In genomic region chr18:76977108-76977621, GRCh38 we compare ENCODE assay signal across 10 cellular contexts.
A peak's percentile ranks its signal among the peaks of the same experiment; 100 is the strongest.
DNase-seq lines count a peak whose midpoint lies in the region; ATAC-seq and TF ChIP-seq lines count a peak whose summit lies in the region.
"Had no signal": no experiment of that assay in that cellular context is flagged by ENCODE, and none has a peak within 500 bp of the region (broad histone marks: within the 10 kb centered on the region; RNA-seq: fewer than 3 reads in every experiment).

No MANE protein-coding gene starts in this region.

- TF ChIP-seq CTCF in VCaP (conservative IDR thresholded peaks at IDR 0.05) (no peak), thyroid gland (IDR thresholded peaks at IDR 0.05) (no peak)

- ATAC-seq in HG03108 (IDR thresholded peaks at IDR 0.05; ENCODE audit: unreplicated experiment): no peak
- no peak for ATAC-seq in HG02981 (IDR thresholded peaks at IDR 0.05; ENCODE audit: unreplicated experiment)
- no peak for ATAC-seq in GM21360 (IDR thresholded peaks at IDR 0.05; ENCODE audit: unreplicated experiment)

- H3K9me3 ChIP-seq in thyroid gland: no peaks in the 10 kb centered on the region
- H3K9me3 ChIP-seq: neutrophil had no signal

- no peaks in the 10 kb centered on the region for H3K36me3 ChIP-seq in thyroid gland

- H3K27ac ChIP-seq in VCaP (peak overlapping the region; percentile 83), layer of hippocampus (ENCODE audit: low read depth, low read length) (peak overlapping the region; percentile 8), thyroid gland (peak overlapping the region in 1 of 3 donors; percentile 47)
- H3K27ac ChIP-seq: neutrophil had no signal

- TF ChIP-seq POLR2A in thyroid gland (IDR thresholded peaks at IDR 0.05): no peak

- DNase-seq in NCI-H2107 (lab: John Stamatoyannopoulos, UW) (peak; percentile 64), thyroid gland (peak; percentile 55 to 63)
- DNase-seq: anterior cingulate cortex; stimulated activated CD4-positive, alpha-beta T cell treated with anti-CD3 and anti-CD28 coated beads, Interleukin-2, amount 100 ng/mL, for 24 hours had no signal

- H3K4me1 ChIP-seq in thyroid gland: peaks cover 37 to 38% of the 10 kb centered on the region in 2 donors

- intact Hi-C loops in thyroid gland (cut with DNase I): no loop called here

- H3K27me3 ChIP-seq in layer of hippocampus (ENCODE audit: control insufficient read depth, insufficient read depth, low read length) (no peaks in the 10 kb centered on the region), thyroid gland (no peaks in the 10 kb centered on the region)
- H3K27me3 ChIP-seq: neutrophil had no signal

- WGBS in thyroid gland, 2 donors: 33 to 40% methylated on average over 14 of the region's 14 CpGs

- no peak overlapping the region for H3K4me3 ChIP-seq in thyroid gland (replicated peaks in 1 of 3)
